ENCODE assay signal across 8 cellular contexts in genomic region chr20:2742934-2743559, GRCh38. TPM values are rescaled to one million over a fixed set of nuclear protein-coding genes. Genes with fewer than 3 reads are reported as not detected.
DNase-seq lines count a peak whose midpoint lies in the region; ATAC-seq and TF ChIP-seq lines count a peak whose summit lies in the region.

No MANE protein-coding gene starts in this region.

- WGBS in body of pancreas, 2 donors: 5 to 8% methylated on average over 10 to 12 of the region's 12 CpGs

- intact Hi-C loops in Right ventricle myocardium inferior (cut with DNase I) (loop anchor here (5.0 kb wide), 1 partner anchor 51 kb away; the partner anchor contains the start of gene EBF4), cardiac septum (cut with DNase I) (no loop called here), body of pancreas (cut with DNase I) (no loop called here), left colon (cut with DNase I, micrococcal nuclease) (no loop called here)

- no peak for DNase-seq in Right ventricle myocardium inferior (ENCODE audit: missing footprints)
- DNase-seq in cardiac septum (ENCODE audit: low spot score): no peak
- DNase-seq in NCI-H187 (lab: John Stamatoyannopoulos, UW): peak; percentile 43 to 82
- peak; percentile 72 for DNase-seq in UCSD-AML1 (lab: John Stamatoyannopoulos, UW; ENCODE audit: unreplicated experiment)
- DNase-seq in body of pancreas: peak; percentile 55 to 69 (median 64)
- peak in 1 of 2 donors; percentile 59 for DNase-seq in left colon
- peak in 2 of 3 donors; percentile 55 to 72 for DNase-seq in stimulated activated CD4-positive, alpha-beta T cell treated with anti-CD3 and anti-CD28 coated beads, TNF-alpha, amount 100 ng/mL, for 48 hours (ENCODE audit: low read depth in 3 of 3)

- no peaks in the 10 kb centered on the region for H3K27me3 ChIP-seq in body of pancreas

- TF ChIP-seq POLR2A in body of pancreas (IDR thresholded peaks at IDR 0.05): no peak

- no peaks in the 10 kb centered on the region for H3K9me3 ChIP-seq in body of pancreas

- no peak overlapping the region for H3K27ac ChIP-seq in body of pancreas

- ATAC-seq in Right ventricle myocardium inferior: peak; percentile 29
- peak; percentile 75 for ATAC-seq in body of pancreas
- ATAC-seq in left colon: peak; percentile 71
- ATAC-seq in GM18909 (IDR thresholded peaks at IDR 0.05; ENCODE audit: poor library complexity, unreplicated experiment): no peak

- H3K4me1 ChIP-seq in body of pancreas: no peaks in the 10 kb centered on the region

- H3K36me3 ChIP-seq in body of pancreas (replicated peaks in 1 of 2; ENCODE audit: insufficient read depth in 1 of 2, low read depth in 2 of 2): no peaks in the 10 kb centered on the region

- peak; percentile 58 to 85 (median 66) for TF ChIP-seq CTCF in body of pancreas (IDR thresholded peaks at IDR 0.05)

- H3K4me3 ChIP-seq in body of pancreas: no peak overlapping the region

RNA-seq across cellular contexts. Expression of gene EBF4, which starts 50.5 kb away (rescaled TPM):
- total RNA-seq in Right ventricle myocardium inferior (4.7 TPM), cardiac septum (4.8 TPM), body of pancreas (10 to 100 TPM in 1 of 2 donors, 1 to 10 TPM in 1; 9.6 to 13.0 TPM), left colon (1 to 10 TPM; 1.9 to 8.2 TPM)

RNA-seq across cellular contexts. Expression of gene CPXM1, which starts 57.4 kb away (rescaled TPM):
- total RNA-seq in Right ventricle myocardium inferior (2.3 TPM), cardiac septum (0.19 TPM), body of pancreas (1 to 10 TPM; 2.3 to 4.9 TPM), left colon (1 to 10 TPM in 1 of 2 donors, under 1 TPM in 1; 0.24 to 2.3 TPM)

Comparison
In these comparisons a context has a peak if more than half of its experiments do, and no peak if none do; other contexts are left out.
1. DNase-seq: peak in NCI-H187 (2 of 2), UCSD-AML1 (single experiment), body of pancreas (4 of 4) and stimulated activated CD4-positive, alpha-beta T cell treated with anti-CD3 and anti-CD28 coated beads, TNF-alpha, amount 100 ng/mL, for 48 hours (2 of 3); none in Right ventricle myocardium inferior (single experiment) and cardiac septum (single experiment).